In genomic region chr11:111798279-111798678, GRCh38 we compare ENCODE assay signal across 22 cellular contexts.
"Had no signal": no experiment of that assay in that cellular context is flagged by ENCODE, and none has a peak within 500 bp of the region (broad histone marks: within the 10 kb centered on the region; RNA-seq: fewer than 3 reads in every experiment).

No MANE protein-coding gene starts in this region.

- ATAC-seq: activated CD4-positive, alpha-beta T cell treated with anti-CD3 and anti-CD28 coated beads for 36 hours; gastroesophageal sphincter; heart right ventricle; natural killer cell; WTC11 had no signal

- H3K27me3 Mint-ChIP-seq: activated CD4-positive, alpha-beta T cell treated with anti-CD3 and anti-CD28 coated beads for 36 hours; activated naive CD8-positive, alpha-beta T cell treated with anti-CD3 and anti-CD28 coated beads for 36 hours had no signal

- H3K4me1 ChIP-seq: tibial artery had no signal

- H3K27ac ChIP-seq: esophagus muscularis mucosa, gastroesophageal sphincter, heart right ventricle, neutrophil, parathyroid adenoma, tibial artery had no signal

- H3K27ac Mint-ChIP-seq: activated CD4-positive, alpha-beta T cell treated with anti-CD3 and anti-CD28 coated beads for 36 hours; activated naive CD8-positive, alpha-beta T cell treated with anti-CD3 and anti-CD28 coated beads for 36 hours; natural killer cell; WTC11 had no signal

- H3K9me3 ChIP-seq: esophagus muscularis mucosa, gastroesophageal sphincter, neutrophil, tibial artery had no signal

- H3K9ac ChIP-seq: parathyroid adenoma had no signal

- H3K4me3 ChIP-seq: esophagus muscularis mucosa, gastroesophageal sphincter, heart right ventricle, tibial artery had no signal

- H3K79me2 ChIP-seq: parathyroid adenoma had no signal

- H3K4me1 Mint-ChIP-seq: natural killer cell had no signal

- H3K36me3 ChIP-seq: neutrophil had no signal

- H3K4me3 Mint-ChIP-seq: activated CD4-positive, alpha-beta T cell treated with anti-CD3 and anti-CD28 coated beads for 36 hours; activated naive CD8-positive, alpha-beta T cell treated with anti-CD3 and anti-CD28 coated beads for 36 hours; natural killer cell; WTC11 had no signal

- H2AFZ ChIP-seq: parathyroid adenoma had no signal

- FAIRE-seq: endothelial cell of umbilical vein, urothelium cell line had no signal

- H3K9me3 Mint-ChIP-seq: natural killer cell, WTC11 had no signal

- H3K36me3 Mint-ChIP-seq: natural killer cell, WTC11 had no signal

- DNase-seq: activated CD4-positive, alpha-beta T cell treated with anti-CD3 and anti-CD28 coated beads for 36 hours; activated CD4-positive, alpha-beta T cell treated with anti-CD3 and anti-CD28 coated beads, Interleukin-2, amount 50 U/mL, for 48 hours; activated naive CD8-positive, alpha-beta T cell treated with anti-CD3 and anti-CD28 coated beads for 36 hours; amniotic stem cell; dermis blood vessel endothelial cell; effector memory CD4-positive, alpha-beta T cell; heart right ventricle; kidney glomerular epithelial cell; natural killer cell; retina; stimulated activated CD4-positive, alpha-beta T cell treated with anti-CD3 and anti-CD28 coated beads, Interleukin-12 subunit alpha, Interleukin-12 subunit beta, amount 100 ng/mL, for 4 hours; stimulated activated CD4-positive, alpha-beta T cell treated with anti-CD3 and anti-CD28 coated beads, Interleukin-1b, Interleukin-23, amount 100 ng/mL, for 48 hours; stimulated activated naive CD4-positive, alpha-beta T cell treated with Interleukin-2 at 50 U/mL for 16 hours; substantia nigra; tibial artery had no signal

- H3K27me3 ChIP-seq: esophagus muscularis mucosa, gastroesophageal sphincter, heart right ventricle, neutrophil, tibial artery had no signal
